1 cellular context compared by ENCODE assay signal in the genomic region with DNA sequence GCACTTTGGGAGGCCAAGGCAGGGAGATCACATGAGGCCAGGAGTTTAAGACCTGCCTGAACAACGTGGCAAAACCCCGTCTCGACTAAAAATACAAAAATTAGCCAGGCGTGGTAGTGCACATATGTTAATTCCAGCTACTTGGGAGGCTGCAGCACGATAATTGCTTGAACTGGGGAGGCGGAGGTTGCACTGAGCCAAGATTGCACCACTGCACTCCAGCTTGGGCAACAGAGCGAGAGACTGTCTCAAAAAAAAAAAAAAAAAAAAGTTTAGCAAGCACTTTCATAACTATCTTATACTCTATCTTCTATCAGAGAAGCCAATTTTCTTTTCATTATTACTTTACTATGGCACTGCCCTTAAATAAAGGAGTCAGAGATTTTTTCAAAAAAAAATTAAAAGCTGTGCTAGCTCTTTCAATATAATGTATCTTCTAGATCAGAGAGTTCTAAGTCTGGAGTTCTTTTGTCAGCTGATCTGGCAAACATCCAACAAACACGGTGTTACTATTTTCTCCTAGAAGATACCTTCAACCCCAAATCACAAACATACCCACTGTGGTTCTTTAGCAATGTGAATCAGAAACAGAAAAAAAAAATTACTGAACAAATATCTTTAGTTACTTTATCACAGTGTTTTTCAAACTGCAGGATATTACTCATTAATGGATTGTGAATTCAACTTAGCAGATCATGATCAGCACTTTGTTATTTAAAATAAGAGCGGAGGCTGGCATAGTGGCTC.
TF ChIP-seq lines count a peak whose summit lies in the region.

No MANE protein-coding gene starts in this region.

TF ChIP-seq in liver, 16 proteins besides CTCF, POLR2A, EP300 and RAD21 (continued from another document):
- TF ChIP-seq EGR1 (IDR thresholded peaks at IDR 0.05; ENCODE audit: low read depth in 2 of 2) (no peak), HNF4G (IDR thresholded peaks at IDR 0.05) (no peak), FOXA1 (IDR thresholded peaks at IDR 0.05) (no peak), NR2F2 (IDR thresholded peaks at IDR 0.05) (no peak), JUND (IDR thresholded peaks at IDR 0.05) (peak in 1 of 2 donors; percentile 23), RXRA (IDR thresholded peaks at IDR 0.05) (peak in 1 of 2 donors; percentile 17), TAF1 (conservative IDR thresholded peaks at IDR 0.05) (no peak), HNF4A (conservative IDR thresholded peaks at IDR 0.05) (peak; percentile 44 to 46), YY1 (IDR thresholded peaks at IDR 0.05) (no peak), SP1 (IDR thresholded peaks at IDR 0.05) (no peak)
- TF ChIP-seq, protein P1, sequence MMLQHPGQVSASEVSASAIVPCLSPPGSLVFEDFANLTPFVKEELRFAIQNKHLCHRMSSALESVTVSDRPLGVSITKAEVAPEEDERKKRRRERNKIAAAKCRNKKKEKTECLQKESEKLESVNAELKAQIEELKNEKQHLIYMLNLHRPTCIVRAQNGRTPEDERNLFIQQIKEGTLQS (IDR thresholded peaks at IDR 0.05), result no peak
- TF ChIP-seq, protein P2, sequence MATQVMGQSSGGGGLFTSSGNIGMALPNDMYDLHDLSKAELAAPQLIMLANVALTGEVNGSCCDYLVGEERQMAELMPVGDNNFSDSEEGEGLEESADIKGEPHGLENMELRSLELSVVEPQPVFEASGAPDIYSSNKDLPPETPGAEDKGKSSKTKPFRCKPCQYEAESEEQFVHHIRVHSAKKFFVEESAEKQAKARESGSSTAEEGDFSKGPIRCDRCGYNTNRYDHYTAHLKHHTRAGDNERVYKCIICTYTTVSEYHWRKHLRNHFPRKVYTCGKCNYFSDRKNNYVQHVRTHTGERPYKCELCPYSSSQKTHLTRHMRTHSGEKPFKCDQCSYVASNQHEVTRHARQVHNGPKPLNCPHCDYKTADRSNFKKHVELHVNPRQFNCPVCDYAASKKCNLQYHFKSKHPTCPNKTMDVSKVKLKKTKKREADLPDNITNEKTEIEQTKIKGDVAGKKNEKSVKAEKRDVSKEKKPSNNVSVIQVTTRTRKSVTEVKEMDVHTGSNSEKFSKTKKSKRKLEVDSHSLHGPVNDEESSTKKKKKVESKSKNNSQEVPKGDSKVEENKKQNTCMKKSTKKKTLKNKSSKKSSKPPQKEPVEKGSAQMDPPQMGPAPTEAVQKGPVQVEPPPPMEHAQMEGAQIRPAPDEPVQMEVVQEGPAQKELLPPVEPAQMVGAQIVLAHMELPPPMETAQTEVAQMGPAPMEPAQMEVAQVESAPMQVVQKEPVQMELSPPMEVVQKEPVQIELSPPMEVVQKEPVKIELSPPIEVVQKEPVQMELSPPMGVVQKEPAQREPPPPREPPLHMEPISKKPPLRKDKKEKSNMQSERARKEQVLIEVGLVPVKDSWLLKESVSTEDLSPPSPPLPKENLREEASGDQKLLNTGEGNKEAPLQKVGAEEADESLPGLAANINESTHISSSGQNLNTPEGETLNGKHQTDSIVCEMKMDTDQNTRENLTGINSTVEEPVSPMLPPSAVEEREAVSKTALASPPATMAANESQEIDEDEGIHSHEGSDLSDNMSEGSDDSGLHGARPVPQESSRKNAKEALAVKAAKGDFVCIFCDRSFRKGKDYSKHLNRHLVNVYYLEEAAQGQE (IDR thresholded peaks at IDR 0.05), result no peak
- TF ChIP-seq, protein P3, sequence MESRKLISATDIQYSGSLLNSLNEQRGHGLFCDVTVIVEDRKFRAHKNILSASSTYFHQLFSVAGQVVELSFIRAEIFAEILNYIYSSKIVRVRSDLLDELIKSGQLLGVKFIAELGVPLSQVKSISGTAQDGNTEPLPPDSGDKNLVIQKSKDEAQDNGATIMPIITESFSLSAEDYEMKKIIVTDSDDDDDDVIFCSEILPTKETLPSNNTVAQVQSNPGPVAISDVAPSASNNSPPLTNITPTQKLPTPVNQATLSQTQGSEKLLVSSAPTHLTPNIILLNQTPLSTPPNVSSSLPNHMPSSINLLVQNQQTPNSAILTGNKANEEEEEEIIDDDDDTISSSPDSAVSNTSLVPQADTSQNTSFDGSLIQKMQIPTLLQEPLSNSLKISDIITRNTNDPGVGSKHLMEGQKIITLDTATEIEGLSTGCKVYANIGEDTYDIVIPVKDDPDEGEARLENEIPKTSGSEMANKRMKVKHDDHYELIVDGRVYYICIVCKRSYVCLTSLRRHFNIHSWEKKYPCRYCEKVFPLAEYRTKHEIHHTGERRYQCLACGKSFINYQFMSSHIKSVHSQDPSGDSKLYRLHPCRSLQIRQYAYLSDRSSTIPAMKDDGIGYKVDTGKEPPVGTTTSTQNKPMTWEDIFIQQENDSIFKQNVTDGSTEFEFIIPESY (IDR thresholded peaks at IDR 0.05), result no peak
